Comparison of ENCODE assay signal across 10 cellular contexts in genomic region chr2:85704800-85705679, GRCh38. TPM values are rescaled to one million over a fixed set of nuclear protein-coding genes. Genes with fewer than 3 reads are reported as not detected.
A peak's percentile ranks its signal among the peaks of the same experiment; 100 is the strongest.
DNase-seq lines count a peak whose midpoint lies in the region; ATAC-seq and TF ChIP-seq lines count a peak whose summit lies in the region.
"Had no signal": no experiment of that assay in that cellular context is flagged by ENCODE, and none has a peak within 500 bp of the region (broad histone marks: within the 10 kb centered on the region; RNA-seq: fewer than 3 reads in every experiment).

No MANE protein-coding gene starts in this region.

- H4K20me1 ChIP-seq in KMS-11 (ENCODE audit: insufficient read depth), result no peaks in the 10 kb centered on the region

- no peaks in the 10 kb centered on the region for H3K36me3 ChIP-seq in heart left ventricle
- H3K36me3 ChIP-seq in KMS-11 (ENCODE audit: insufficient read depth), result no peaks in the 10 kb centered on the region

- H3K9ac ChIP-seq in KMS-11, result peak overlapping the region; percentile 20; the same call in 1 of the 2 replicates

- no peaks in the 10 kb centered on the region for H3K36me3 Mint-ChIP-seq in MCF 10A (ENCODE audit: insufficient read depth, unreplicated experiment)
- no peaks in the 10 kb centered on the region for H3K36me3 Mint-ChIP-seq in stimulated activated naive B cell treated with anti-CD40 and anti-IgM and Interleukin-4, amounts not matched to agents 10 μg/mL and 1 μg/mL and 100 μg/mL, for 72 hours

- DNase-seq in heart left ventricle (no peak), cardiac septum (ENCODE audit: low spot score) (no peak), MCF 10A (ENCODE audit: unreplicated experiment) (no peak), cerebellar nuclear complex (lab: John Stamatoyannopoulos, UW) (no peak)
- peak; percentile 40 for DNase-seq in stimulated activated naive B cell treated with anti-CD40 and anti-IgM and Interleukin-4, amounts not matched to agents 10 μg/mL and 1 μg/mL and 100 μg/mL, for 72 hours
- no peak for DNase-seq in stimulated activated CD4-positive, alpha-beta T cell treated with anti-CD3 and anti-CD28 coated beads, Interleukin-4, amount 100 ng/mL, for 1 hour

- H3K9me3 ChIP-seq in heart left ventricle, result no peaks in the 10 kb centered on the region

- intact Hi-C loops in heart left ventricle (cut with DNase I) (loop anchor here in 6 of 10 donors (5.0 to 10.0 kb wide), 4 partner anchors 43 to 68 kb away; no protein-coding TSS in a partner anchor), cardiac septum (cut with DNase I) (loop anchor here (5.0 kb wide), 1 partner anchor 58 kb away; no protein-coding TSS in a partner anchor), MCF 10A (cut with micrococcal nuclease) (no loop called here)

- TF ChIP-seq CTCF in heart left ventricle (IDR thresholded peaks at IDR 0.05), result no peak
- no peak for TF ChIP-seq CTCF in KMS-11 (conservative IDR thresholded peaks at IDR 0.05; ENCODE audit: low read depth, low read length)
- TF ChIP-seq CTCF in MCF 10A (IDR thresholded peaks at IDR 0.05; ENCODE audit: unreplicated experiment), result no peak

- H3K4me2 ChIP-seq in KMS-11, result peak overlapping the region; percentile 68

- no peaks in the 10 kb centered on the region for H3K79me2 ChIP-seq in KMS-11 (ENCODE audit: insufficient read depth, low read depth)

- H3K4me1 ChIP-seq in heart left ventricle, result peaks cover 2 to 83% (median 26%) of the 10 kb centered on the region in 12 donors
- H3K4me1 ChIP-seq in KMS-11 (ENCODE audit: low read depth, poor library complexity, severe bottlenecking), result peaks cover 70% of the 10 kb centered on the region

- H3K9me3 Mint-ChIP-seq in MCF 10A (ENCODE audit: unreplicated experiment), result peaks cover 7% of the 10 kb centered on the region
- no peaks in the 10 kb centered on the region for H3K9me3 Mint-ChIP-seq in stimulated activated naive B cell treated with anti-CD40 and anti-IgM and Interleukin-4, amounts not matched to agents 10 μg/mL and 1 μg/mL and 100 μg/mL, for 72 hours

- ATAC-seq in heart left ventricle (no peak), GM21717 (IDR thresholded peaks at IDR 0.05; ENCODE audit: unreplicated experiment) (no peak)
- peak; percentile 81 to 84 for ATAC-seq in stimulated activated naive B cell treated with anti-CD40 and anti-IgM and Interleukin-4, amounts not matched to agents 10 μg/mL and 1 μg/mL and 100 μg/mL, for 72 hours (replicated peaks)

- no peak for TF ChIP-seq POLR2A in heart left ventricle (IDR thresholded peaks at IDR 0.05)

- BruUV-seq in MCF 10A (replicated peaks; lab: Mats Ljungman, UMichigan), result TSS peak; percentile 64

- peak overlapping the region in 8 of 12 donors; percentile 27 to 94 (median 46) for H3K27ac ChIP-seq in heart left ventricle
- peak overlapping the region; percentile 39 for H3K27ac ChIP-seq in KMS-11

- H3K4me1 Mint-ChIP-seq in MCF 10A (ENCODE audit: insufficient read depth, unreplicated experiment), result peaks cover 73% of the 10 kb centered on the region
- peaks cover 28 to 52% of the 10 kb centered on the region in 2 donors for H3K4me1 Mint-ChIP-seq in stimulated activated naive B cell treated with anti-CD40 and anti-IgM and Interleukin-4, amounts not matched to agents 10 μg/mL and 1 μg/mL and 100 μg/mL, for 72 hours

- no peaks in the 10 kb centered on the region for H3K27me3 Mint-ChIP-seq in MCF 10A (ENCODE audit: insufficient read depth, unreplicated experiment)
- H3K27me3 Mint-ChIP-seq in stimulated activated naive B cell treated with anti-CD40 and anti-IgM and Interleukin-4, amounts not matched to agents 10 μg/mL and 1 μg/mL and 100 μg/mL, for 72 hours, result no peaks in the 10 kb centered on the region

- CTCF ChIA-PET in MCF 10A (lab: Yijun Ruan, JAX), result interaction anchor here (0.6 to 8.9 kb wide), 13 partner anchors 8 to 767 kb away, joined by 3 to 166 read pairs (median 5); no protein-coding TSS in a partner anchor

- no peaks in the 10 kb centered on the region for H3K27me3 ChIP-seq in heart left ventricle
- H3K27me3 ChIP-seq in KMS-11 (ENCODE audit: insufficient read depth, low read depth), result no peaks in the 10 kb centered on the region

- H3K4me3 ChIP-seq in heart left ventricle (no peak overlapping the region), KMS-11 (IDR thresholded peaks at IDR 0.05; ENCODE audit: insufficient read depth, low read depth, low read length) (no peak overlapping the region)

- H3K4me3 Mint-ChIP-seq in MCF 10A (ENCODE audit: unreplicated experiment), result peak overlapping the region; percentile 55
- peak overlapping the region; percentile 8 to 41 for H3K4me3 Mint-ChIP-seq in stimulated activated naive B cell treated with anti-CD40 and anti-IgM and Interleukin-4, amounts not matched to agents 10 μg/mL and 1 μg/mL and 100 μg/mL, for 72 hours

- POLR2A ChIA-PET in MCF 10A (lab: Yijun Ruan, JAX), result interaction anchor here (0.5 to 2.1 kb wide), 8 partner anchors 18 to 284 kb away, joined by 3 to 22 read pairs (median 6); no protein-coding TSS in a partner anchor

- H3K27ac Mint-ChIP-seq in MCF 10A (ENCODE audit: low read depth, unreplicated experiment), result peak overlapping the region; percentile 94
- H3K27ac Mint-ChIP-seq in stimulated activated naive B cell treated with anti-CD40 and anti-IgM and Interleukin-4, amounts not matched to agents 10 μg/mL and 1 μg/mL and 100 μg/mL, for 72 hours, result peak overlapping the region; percentile 38

- 82 to 92% (median 88%) methylated on average over 8 of the region's 8 CpGs for WGBS in heart left ventricle, 4 donors

- H2AFZ ChIP-seq in KMS-11 (ENCODE audit: low read depth), result peak overlapping the region; percentile 50

RNA-seq across cellular contexts. Expression of gene GNLY, which starts 10.9 kb away (rescaled TPM):
- total RNA-seq in heart left ventricle, result 10 to 100 TPM in 1 of 9 donors, 1 to 10 TPM in 4, under 1 TPM in 2, not detected in 2; 0.29 to 47.1 (median 2.1) TPM
- polyA plus RNA-seq in heart left ventricle, result 1 to 10 TPM; 1.3 to 2.3 TPM
- total RNA-seq in cardiac septum, result 2.3 TPM
- total RNA-seq in MCF 10A (2022), result not detected in 2 replicates
- total RNA-seq: lung microvascular endothelial cell had no signal

RNA-seq across cellular contexts. Expression of gene SFTPB, which starts 37.0 kb away (rescaled TPM):
- under 1 TPM in 1 of 9 donors, not detected in 8; 0.23 TPM for total RNA-seq in heart left ventricle
- under 1 TPM in 1 of 2 donors, not detected in 1; 0.83 TPM for polyA plus RNA-seq in heart left ventricle
- total RNA-seq in cardiac septum, result not detected
- 0.26 and 0.32 TPM in 2 replicates for total RNA-seq in MCF 10A (2022)
- total RNA-seq: lung microvascular endothelial cell; T-helper 2 cell treated with Interferon-gamma antibody and Interleukin-4, amounts not matched to agents 100 ng/mL and 5 ng/mL, for 36 hours had no signal

RNA-seq across cellular contexts. Expression of gene ATOH8, which starts 48.8 kb away (rescaled TPM):
- total RNA-seq in heart left ventricle, result 100 to 1,000 TPM in 1 of 9 donors, 10 to 100 TPM in 8; 11.8 to 103 (median 18.5) TPM
- 10 to 100 TPM; 22.9 to 37.9 TPM for polyA plus RNA-seq in heart left ventricle
- total RNA-seq in cardiac septum, result 21.0 TPM
- 0.72 and 1.2 TPM in 2 replicates for total RNA-seq in MCF 10A (2022)

Comparison
In these comparisons a context has a peak if more than half of its experiments do, and no peak if none do; other contexts are left out.
1. ATAC-seq: peak in stimulated activated naive B cell treated with anti-CD40 and anti-IgM and Interleukin-4, amounts not matched to agents 10 μg/mL and 1 μg/mL and 100 μg/mL, for 72 hours (2 of 2); none in heart left ventricle (0 of 4) and GM21717 (single experiment).